In the genomic region with DNA sequence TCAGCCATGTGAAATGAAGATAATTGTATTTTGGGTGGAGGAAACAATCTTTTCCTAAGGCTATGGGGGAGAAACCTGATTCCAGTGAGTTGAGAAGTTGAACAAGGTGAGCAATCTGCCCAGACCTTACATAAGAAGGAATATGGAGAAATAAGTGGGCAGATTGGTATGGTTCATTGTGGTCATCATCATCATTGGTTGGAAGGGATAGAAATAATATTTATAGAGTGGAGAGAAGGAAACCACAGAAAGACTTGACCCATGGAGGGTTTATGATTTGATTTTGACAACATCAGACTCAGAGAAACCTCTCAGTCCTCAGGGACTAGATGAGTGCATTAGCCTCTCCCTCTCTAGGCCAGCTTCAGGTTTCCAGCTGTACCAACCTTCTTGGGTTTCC, we compare ENCODE assay signal across 17 cellular contexts.
A peak's percentile ranks its signal among the peaks of the same experiment; 100 is the strongest.
DNase-seq lines count a peak whose midpoint lies in the region; ATAC-seq and TF ChIP-seq lines count a peak whose summit lies in the region.
"Had no signal": no experiment of that assay in that cellular context is flagged by ENCODE, and none has a peak within 500 bp of the region (broad histone marks: within the 10 kb centered on the region; RNA-seq: fewer than 3 reads in every experiment).

No MANE protein-coding gene starts in this region.

- dilution Hi-C loops in IMR-90 (cut with HindIII; ENCODE audit: low sequenced_read_pairs, unreplicated experiment): no loop called here

- no peak overlapping the region for H2BK5ac ChIP-seq in IMR-90 (ENCODE audit: low read depth, low read length, poor library complexity, severe bottlenecking)

- in situ Hi-C loops in IMR-90 (cut with MboI; ENCODE audit: low sequenced_read_pairs): no loop called here

- H2AK9ac ChIP-seq in IMR-90 (replicated peaks; ENCODE audit: low read depth, low read length, poor library complexity): no peak overlapping the region

- no peak overlapping the region for H4K8ac ChIP-seq in IMR-90 (ENCODE audit: low read depth in 2 of 2, low read length in 2 of 2)

- no peak overlapping the region for H3K4me2 ChIP-seq in IMR-90 (ENCODE audit: low read depth, low read length)
- H3K4me2 ChIP-seq: GM23338 had no signal

- no peaks in the 10 kb centered on the region for H3K9me1 ChIP-seq in IMR-90 (ENCODE audit: insufficient read depth, low read length)

- H2AFZ ChIP-seq in IMR-90 (replicated peaks; ENCODE audit: low read length, poor library complexity): no peak overlapping the region
- H2AFZ ChIP-seq: GM23338 had no signal

- TF ChIP-seq RAD21 in IMR-90 (IDR thresholded peaks at IDR 0.05; ENCODE audit: low read length): no peak

- H3K79me1 ChIP-seq in IMR-90 (ENCODE audit: low read depth in 1 of 2, low read length in 2 of 2): no peaks in the 10 kb centered on the region

- no peaks in the 10 kb centered on the region for H4K20me1 ChIP-seq in IMR-90 (ENCODE audit: insufficient read depth, low read length)

- no peak overlapping the region for H4K5ac ChIP-seq in IMR-90 (ENCODE audit: low read depth, low read length)

- H3K9me3 ChIP-seq in IMR-90 (ENCODE audit: control insufficient read depth, insufficient read depth, low read length): peaks cover 12% of the 10 kb centered on the region

- no peak overlapping the region for H2BK120ac ChIP-seq in IMR-90 (ENCODE audit: low read depth, low read length)

- TF ChIP-seq CTCF in IMR-90 (conservative IDR thresholded peaks at IDR 0.05; ENCODE audit: low read depth, low read length): no peak
- TF ChIP-seq CTCF in epithelial cell of esophagus (IDR thresholded peaks at IDR 0.05; ENCODE audit: insufficient read depth, low read depth, low read length, missing control alignments): no peak

- 0 out of 2 replicates have a peak overlapping the region, but pooled peaks have one; percentile 65 for H3K14ac ChIP-seq in IMR-90 (replicated peaks; ENCODE audit: low read depth, low read length)

- H3K27ac ChIP-seq in IMR-90 (ENCODE audit: insufficient read depth, low read length): no peak overlapping the region

- intact Hi-C loops in IMR-90 (cut with micrococcal nuclease): no loop called here

- no peaks in the 10 kb centered on the region for H3K27me3 ChIP-seq in IMR-90 (ENCODE audit: control insufficient read depth, insufficient read depth, low read length)

- H2BK20ac ChIP-seq in IMR-90 (ENCODE audit: low read depth, low read length): no peak overlapping the region

- H3K4ac ChIP-seq in IMR-90 (ENCODE audit: low read depth, low read length): no peak overlapping the region

- H3K4me1 ChIP-seq in IMR-90 (ENCODE audit: control insufficient read depth, insufficient read depth, low read length): no peaks in the 10 kb centered on the region

- H2AK5ac ChIP-seq in IMR-90 (ENCODE audit: low read depth, low read length): no peak overlapping the region

- H3K23ac ChIP-seq in IMR-90 (ENCODE audit: low read depth, low read length): no peak overlapping the region

- BruUV-seq in IMR-90 (replicated peaks; lab: Mats Ljungman, UMichigan): no TSS peak

- no peak overlapping the region for H3K18ac ChIP-seq in IMR-90 (ENCODE audit: low read depth, low read length)

- ATAC-seq in IMR-90 (ENCODE audit: low read depth): no peak
- ATAC-seq: GM23338, HCT116 had no signal

- no peak for DNase-seq in IMR-90
- peak; percentile 7 for DNase-seq in M059J (ENCODE audit: low read depth)
- peak; percentile 47 for DNase-seq in epithelial cell of esophagus (ENCODE audit: low read depth)
- peak; percentile 5 for DNase-seq in renal cortical epithelial cell (ENCODE audit: low read depth)
- no peak for DNase-seq in globus pallidus (ENCODE audit: low spot score)
- no peak for DNase-seq in HuH-7.5 (ENCODE audit: low spot score)
- DNase-seq in HPDE6-E6E7 (ENCODE audit: extremely low spot score): no peak
- DNase-seq: C1 segment of cervical spinal cord; Calu3; CD4-positive, alpha-beta memory T cell; COR-L47; DMS53; DMS79 treated with DMSO at 0.1 percent for 48 hours; GF-D8; H9 had no signal

- H3K56ac ChIP-seq in IMR-90 (ENCODE audit: extremely low read depth, insufficient read depth, low read length): no peak overlapping the region

- no peaks in the 10 kb centered on the region for H3K36me3 ChIP-seq in IMR-90 (ENCODE audit: control insufficient read depth, insufficient read depth, low read length)

- CTCF ChIA-PET in IMR-90 (lab: Yijun Ruan, JAX): no interaction called here

- H4K91ac ChIP-seq in IMR-90 (ENCODE audit: insufficient read depth, low read depth, low read length): no peak overlapping the region

- TF ChIP-seq POLR2A in IMR-90 (IDR thresholded peaks at IDR 0.05; ENCODE audit: low read depth, low read length): no peak

- POLR2A ChIA-PET in IMR-90 (lab: Charles Lee; ENCODE audit: unreplicated experiment): no interaction called here

- no peak overlapping the region for H3K4me3 ChIP-seq in IMR-90 (ENCODE audit: insufficient read depth, low read depth, low read length)
- no peak overlapping the region for H3K4me3 ChIP-seq in epithelial cell of esophagus (ENCODE audit: low read length)
- H3K4me3 ChIP-seq: GM23338 had no signal

- no peak overlapping the region for H2BK15ac ChIP-seq in IMR-90 (ENCODE audit: low read depth, low read length)

- no peak overlapping the region for H3K9ac ChIP-seq in IMR-90 (ENCODE audit: low read depth, low read length)

TF ChIP-seq in IMR-90, 13 proteins besides CTCF, POLR2A, EP300 and RAD21:
- no peak for TF ChIP-seq RCOR1 (IDR thresholded peaks at IDR 0.05; ENCODE audit: insufficient replicate concordance, low read length)
- TF ChIP-seq RFX5 (IDR thresholded peaks at IDR 0.05; ENCODE audit: low read depth, low read length): no peak
- no peak for TF ChIP-seq MAFK (IDR thresholded peaks at IDR 0.05; ENCODE audit: low read depth, low read length)
- TF ChIP-seq, protein P1, sequence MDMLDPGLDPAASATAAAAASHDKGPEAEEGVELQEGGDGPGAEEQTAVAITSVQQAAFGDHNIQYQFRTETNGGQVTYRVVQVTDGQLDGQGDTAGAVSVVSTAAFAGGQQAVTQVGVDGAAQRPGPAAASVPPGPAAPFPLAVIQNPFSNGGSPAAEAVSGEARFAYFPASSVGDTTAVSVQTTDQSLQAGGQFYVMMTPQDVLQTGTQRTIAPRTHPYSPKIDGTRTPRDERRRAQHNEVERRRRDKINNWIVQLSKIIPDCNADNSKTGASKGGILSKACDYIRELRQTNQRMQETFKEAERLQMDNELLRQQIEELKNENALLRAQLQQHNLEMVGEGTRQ (IDR thresholded peaks at IDR 0.05; ENCODE audit: low read depth, low read length): no peak
- TF ChIP-seq SMC3 (IDR thresholded peaks at IDR 0.05; ENCODE audit: low read depth, low read length): no peak
- TF ChIP-seq MXI1 (IDR thresholded peaks at IDR 0.05; ENCODE audit: borderline replicate concordance, low read depth, low read length): no peak
- no peak for TF ChIP-seq CHD1 (IDR thresholded peaks at IDR 0.05; ENCODE audit: low read depth, low read length)
- TF ChIP-seq, protein P2, sequence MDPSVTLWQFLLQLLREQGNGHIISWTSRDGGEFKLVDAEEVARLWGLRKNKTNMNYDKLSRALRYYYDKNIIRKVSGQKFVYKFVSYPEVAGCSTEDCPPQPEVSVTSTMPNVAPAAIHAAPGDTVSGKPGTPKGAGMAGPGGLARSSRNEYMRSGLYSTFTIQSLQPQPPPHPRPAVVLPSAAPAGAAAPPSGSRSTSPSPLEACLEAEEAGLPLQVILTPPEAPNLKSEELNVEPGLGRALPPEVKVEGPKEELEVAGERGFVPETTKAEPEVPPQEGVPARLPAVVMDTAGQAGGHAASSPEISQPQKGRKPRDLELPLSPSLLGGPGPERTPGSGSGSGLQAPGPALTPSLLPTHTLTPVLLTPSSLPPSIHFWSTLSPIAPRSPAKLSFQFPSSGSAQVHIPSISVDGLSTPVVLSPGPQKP (IDR thresholded peaks at IDR 0.05; ENCODE audit: borderline replicate concordance, low read depth, low read length): no peak
- TF ChIP-seq CEBPB (IDR thresholded peaks at IDR 0.05; ENCODE audit: low read depth, low read length): no peak
- TF ChIP-seq BHLHE40 (IDR thresholded peaks at IDR 0.05; ENCODE audit: low read depth, low read length): no peak
- no peak for TF ChIP-seq NFE2L2 (IDR thresholded peaks at IDR 0.05; ENCODE audit: low read depth, low read length)

Comparison
In these comparisons a context has a peak if more than half of its experiments do, and no peak if none do; other contexts are left out.
1. DNase-seq: peak in M059J (single experiment), epithelial cell of esophagus (single experiment) and renal cortical epithelial cell (single experiment); none in IMR-90 (single experiment), globus pallidus (single experiment), HuH-7.5 (single experiment) and HPDE6-E6E7 (single experiment).